8 cellular contexts compared by ENCODE assay signal in genomic region chr16:66521951-66522771, GRCh38. TPM values are rescaled to one million over a fixed set of nuclear protein-coding genes. Genes with fewer than 3 reads are reported as not detected.
DNase-seq lines count a peak whose midpoint lies in the region; ATAC-seq and TF ChIP-seq lines count a peak whose summit lies in the region.

No MANE protein-coding gene starts in this region.

- H3K27ac ChIP-seq in CD8-positive, alpha-beta T cell (ENCODE audit: low read depth, low read length), result no peak overlapping the region

- no peaks in the 10 kb centered on the region for H3K36me3 Mint-ChIP-seq in CD8-positive, alpha-beta T cell

- H3K4me3 Mint-ChIP-seq in CD8-positive, alpha-beta T cell, result peak overlapping the region; percentile 66

- peak overlapping the region; percentile 21 for H3K4me3 ChIP-seq in CD8-positive, alpha-beta T cell (ENCODE audit: low read depth, low read length)
- H3K4me3 ChIP-seq in fibroblast of pulmonary artery (replicated peaks; ENCODE audit: low read depth, low read length), result no peak overlapping the region

- intact Hi-C loops in CD8-positive, alpha-beta T cell (cut with DNase I, micrococcal nuclease), result loop anchor here (1.0 to 2.0 kb wide), 2 partner anchors 29 to 83 kb away; partner anchors contain the start of gene CMTM3 (in 1 of the 2)

- H3K27me3 ChIP-seq in CD8-positive, alpha-beta T cell (ENCODE audit: insufficient read depth, low read length), result no peaks in the 10 kb centered on the region

- H3K27ac Mint-ChIP-seq in CD8-positive, alpha-beta T cell, result peak overlapping the region; percentile 95

- CTCF ChIA-PET in CD8-positive, alpha-beta T cell (lab: Charles Lee), result interaction anchor here (0.6 to 6.0 kb wide), 14 partner anchors 10 to 128 kb away, joined by 3 to 46 read pairs (median 3); partner anchors contain the start of genes CKLF and TK2

- no peaks in the 10 kb centered on the region for H3K9me3 ChIP-seq in CD8-positive, alpha-beta T cell (ENCODE audit: low read length)

- peaks cover 80% of the 10 kb centered on the region for H3K4me1 Mint-ChIP-seq in CD8-positive, alpha-beta T cell (ENCODE audit: low read depth)

- ATAC-seq in CD8-positive, alpha-beta T cell, result peak; percentile 82

- H3K4me1 ChIP-seq in CD8-positive, alpha-beta T cell (ENCODE audit: insufficient read depth, low read length), result peaks cover 72% of the 10 kb centered on the region

- H3K27me3 Mint-ChIP-seq in CD8-positive, alpha-beta T cell (ENCODE audit: low read depth), result no peaks in the 10 kb centered on the region

- DNase-seq in CD8-positive, alpha-beta T cell, result peak; percentile 17 to 91 (median 83)
- peak; percentile 98 for DNase-seq in H4 (ENCODE audit: low spot score)
- peak; percentile 96 for DNase-seq in NK-92 treated with Interleukin-12 subunit alpha and Interleukin-12 subunit beta, amount 100 ng/mL, for 24 hours (lab: John Stamatoyannopoulos, UW)
- DNase-seq in activated T-cell treated with anti-CD3 and anti-CD28 coated beads for 24 hours (ENCODE audit: low read depth), result peak; percentile 93
- DNase-seq in fibroblast of pulmonary artery (ENCODE audit: low read depth), result peak; percentile 67
- peak; percentile 93 to 96 for DNase-seq in stimulated activated CD4-positive, alpha-beta T cell treated with anti-CD3 and anti-CD28 coated beads, Interleukin-15, amount 100 ng/mL, for 48 hours (ENCODE audit: low read depth in 2 of 2)
- no peak for DNase-seq in NCI-H1105 treated with DMSO at 0.1 percent for 48 hours (lab: John Stamatoyannopoulos, UW)
- DNase-seq in 8988T, result no peak

- no peaks in the 10 kb centered on the region for H3K36me3 ChIP-seq in CD8-positive, alpha-beta T cell (ENCODE audit: insufficient read depth, low read length)

- no peak for TF ChIP-seq CTCF in CD8-positive, alpha-beta T cell (IDR thresholded peaks at IDR 0.05)
- no peak for TF ChIP-seq CTCF in fibroblast of pulmonary artery (IDR thresholded peaks at IDR 0.05; ENCODE audit: low read length, missing control alignments)

- no peaks in the 10 kb centered on the region for H3K9me3 Mint-ChIP-seq in CD8-positive, alpha-beta T cell

- POLR2A ChIA-PET in CD8-positive, alpha-beta T cell (lab: Charles Lee), result interaction anchor here (1.0 to 6.8 kb wide), 7 partner anchors 8 to 67 kb away, joined by 3 to 72 read pairs (median 4); partner anchors contain the start of genes CKLF and TK2

RNA-seq across cellular contexts. Expression of gene TK2, which starts 27.8 kb away (rescaled TPM):
- 1 to 10 TPM; 3.3 to 4.4 TPM for total RNA-seq in CD8-positive, alpha-beta T cell
- 12.0 and 15.5 TPM in 2 replicates for total RNA-seq in H4 (2014; rRNA removed; shearing (Covaris generic))

RNA-seq across cellular contexts. Expression of gene CKLF, which starts 30.2 kb away (rescaled TPM):
- 10 to 100 TPM in 1 of 2 experiments, 1 to 10 TPM in 1; 7.9 to 11.1 TPM for total RNA-seq in CD8-positive, alpha-beta T cell
- total RNA-seq in H4 (2014; rRNA removed; shearing (Covaris generic)), result 158 and 163 TPM in 2 replicates

RNA-seq across cellular contexts. Expression of gene CMTM1, which starts 44.1 kb away (rescaled TPM):
- under 1 TPM in 1 of 2 experiments, not detected in 1; 0.61 TPM for total RNA-seq in CD8-positive, alpha-beta T cell
- total RNA-seq in H4 (2014; rRNA removed; shearing (Covaris generic)), result 0.85 and 1.1 TPM in 2 replicates

RNA-seq across cellular contexts. Expression of gene CMTM2, which starts 57.1 kb away (rescaled TPM):
- total RNA-seq in CD8-positive, alpha-beta T cell, result not detected
- not detected in 2 replicates for total RNA-seq in H4 (2014; rRNA removed; shearing (Covaris generic))

Comparison
In these comparisons a context has a peak if more than half of its experiments do, and no peak if none do; other contexts are left out.
1. DNase-seq: peak in CD8-positive, alpha-beta T cell (7 of 7), H4 (single experiment), NK-92 treated with Interleukin-12 subunit alpha and Interleukin-12 subunit beta, amount 100 ng/mL, for 24 hours (single experiment), activated T-cell treated with anti-CD3 and anti-CD28 coated beads for 24 hours (single experiment), fibroblast of pulmonary artery (single experiment) and stimulated activated CD4-positive, alpha-beta T cell treated with anti-CD3 and anti-CD28 coated beads, Interleukin-15, amount 100 ng/mL, for 48 hours (2 of 2); none in NCI-H1105 treated with DMSO at 0.1 percent for 48 hours (single experiment) and 8988T (single experiment).
2. RNA of gene CKLF, which starts 30.2 kb away (total RNA-seq): 158 to 163 TPM in H4; 7.9 to 11.1 TPM in CD8-positive, alpha-beta T cell; every median in the first group is over 10 times any median in the second.